23 cellular contexts compared by ENCODE assay signal in the genomic region with DNA sequence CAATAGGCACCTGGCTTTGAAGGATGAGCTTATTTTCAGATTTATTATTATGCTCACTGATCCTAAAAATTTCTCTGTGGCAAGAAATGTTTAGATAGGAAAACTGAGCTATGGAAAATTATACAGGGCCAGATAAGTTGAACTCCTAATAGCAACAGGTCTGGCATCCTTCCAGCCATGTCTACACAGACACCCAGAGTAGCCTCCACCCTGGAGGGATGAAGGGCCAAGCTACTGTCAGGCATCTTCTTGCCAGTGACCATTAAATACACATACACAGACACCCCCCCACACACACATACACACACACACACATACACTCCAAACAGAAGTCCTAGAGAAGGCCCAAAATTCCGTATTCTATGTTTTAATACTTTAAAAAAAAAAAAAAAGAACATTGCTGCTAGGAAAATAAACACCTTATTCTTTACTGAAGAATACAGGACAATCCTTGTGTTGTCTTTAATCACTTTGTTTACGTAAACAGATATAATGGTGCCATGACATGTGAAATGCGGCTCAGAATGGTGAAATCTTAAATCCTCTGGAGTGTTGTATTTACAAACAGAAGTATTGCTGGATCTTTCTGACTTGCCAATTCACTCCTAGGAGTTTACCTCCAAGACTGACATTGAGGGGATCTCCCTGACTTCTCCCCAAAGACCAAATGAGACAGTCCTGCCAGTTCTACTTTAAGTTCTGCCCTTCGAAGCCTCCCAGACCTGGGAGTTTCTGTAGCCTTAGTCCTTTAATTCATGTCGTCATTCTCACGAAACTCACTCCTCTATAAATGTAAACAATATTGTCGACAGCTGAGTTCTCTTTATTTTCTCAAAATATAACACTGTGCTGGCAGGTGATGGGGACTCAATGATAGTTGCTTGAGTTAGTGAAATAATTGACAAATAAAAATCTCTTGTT.
DNase-seq lines count a peak whose midpoint lies in the region; ATAC-seq and TF ChIP-seq lines count a peak whose summit lies in the region.
"Had no signal": no experiment of that assay in that cellular context is flagged by ENCODE, and none has a peak within 500 bp of the region (broad histone marks: within the 10 kb centered on the region; RNA-seq: fewer than 3 reads in every experiment).

No MANE protein-coding gene starts in this region.

- no peaks in the 10 kb centered on the region for H3K9me3 Mint-ChIP-seq in HFFc6
- H3K9me3 Mint-ChIP-seq: activated CD4-positive, alpha-beta memory T cell treated with anti-CD3 and anti-CD28 coated beads, Interleukin-2, amount 10 ng/mL, durations not matched to agents 7 days and 5 days; activated naive CD4-positive, alpha-beta T cell treated with anti-CD3 and anti-CD28 coated beads, Interleukin-2, amount 50 U/mL, for 24 hours; activated T-cell treated with anti-CD3 and anti-CD28 coated beads, Interleukin-2, amount 50 U/mL, for 4 hours; naive B cell; stimulated activated naive CD8-positive, alpha-beta T cell treated with anti-CD3 and anti-CD28 coated beads, Interleukin-15, amount 100 ng/mL, for 72 hours had no signal

- intact Hi-C loops in lower lobe of right lung (cut with DNase I), result no loop called here
- intact Hi-C loops in stomach (cut with DNase I; ENCODE audit: low total_unique reads), result no loop called here

- H3K4me3 Mint-ChIP-seq in HFFc6, result no peak overlapping the region
- H3K4me3 Mint-ChIP-seq: activated CD4-positive, alpha-beta memory T cell treated with anti-CD3 and anti-CD28 coated beads, Interleukin-2, amount 10 ng/mL, durations not matched to agents 7 days and 5 days; activated naive CD4-positive, alpha-beta T cell treated with anti-CD3 and anti-CD28 coated beads, Interleukin-2, amount 50 U/mL, for 24 hours; activated T-cell treated with anti-CD3 and anti-CD28 coated beads, Interleukin-2, amount 50 U/mL, for 4 hours; stimulated activated naive CD8-positive, alpha-beta T cell treated with anti-CD3 and anti-CD28 coated beads, Interleukin-15, amount 100 ng/mL, for 72 hours had no signal

- TF ChIP-seq EP300 in stomach (IDR thresholded peaks at IDR 0.05), result no peak

- no peak for DNase-seq in HFFc6
- peak; percentile 65 for DNase-seq in amniotic epithelial cell (ENCODE audit: low read depth)
- DNase-seq in lower lobe of right lung, result no peak
- DNase-seq in stomach, result no peak
- no peak for DNase-seq in activated CD4-positive, CD25-positive, alpha-beta regulatory T cell treated with anti-CD3 and anti-CD28 coated beads, Interleukin-2, amount 50 U/mL, for 72 hours
- no peak for DNase-seq in NCI-H748 treated with DMSO at 0.1 percent for 48 hours (lab: John Stamatoyannopoulos, UW)
- DNase-seq in NCI-H345 (lab: John Stamatoyannopoulos, UW), result no peak
- DNase-seq: activated CD4-positive, alpha-beta memory T cell treated with anti-CD3 and anti-CD28 coated beads, Interleukin-2, amount 10 ng/mL, durations not matched to agents 7 days and 5 days; activated T-cell treated with anti-CD3 and anti-CD28 coated beads, Interleukin-2, amount 50 U/mL, for 4 hours; Calu3; effector memory CD4-positive, alpha-beta T cell; foreskin keratinocyte; naive B cell; NCI-H187; NCI-H510A; PC-3; posterior cingulate gyrus; stimulated activated CD4-positive, alpha-beta T cell treated with anti-CD3 and anti-CD28 coated beads, Interleukin-15, amount 100 ng/mL, for 24 hours; stimulated activated naive CD8-positive, alpha-beta T cell treated with anti-CD3 and anti-CD28 coated beads, Interleukin-15, amount 100 ng/mL, for 72 hours had no signal

- ATAC-seq in lower lobe of right lung (no peak), GM21390 (IDR thresholded peaks at IDR 0.05; ENCODE audit: unreplicated experiment) (no peak)
- ATAC-seq: activated T-cell treated with anti-CD3 and anti-CD28 coated beads, Interleukin-2, amount 50 U/mL, for 4 hours; foreskin keratinocyte; GM12878; left lobe of liver; PC-3; stimulated activated naive CD8-positive, alpha-beta T cell treated with anti-CD3 and anti-CD28 coated beads, Interleukin-15, amount 100 ng/mL, for 72 hours had no signal

- TF ChIP-seq CTCF in HFFc6 (IDR thresholded peaks at IDR 0.05) (no peak), lower lobe of right lung (IDR thresholded peaks at IDR 0.05) (no peak), stomach (IDR thresholded peaks at IDR 0.05) (no peak)

- H3K36me3 Mint-ChIP-seq in HFFc6 (ENCODE audit: low read depth), result peaks cover 31% of the 10 kb centered on the region
- H3K36me3 Mint-ChIP-seq: activated naive CD4-positive, alpha-beta T cell treated with anti-CD3 and anti-CD28 coated beads, Interleukin-2, amount 50 U/mL, for 24 hours; naive B cell had no signal

- peaks cover 60% of the 10 kb centered on the region for H3K4me1 Mint-ChIP-seq in HFFc6 (ENCODE audit: low read depth)
- H3K4me1 Mint-ChIP-seq: activated CD4-positive, alpha-beta memory T cell treated with anti-CD3 and anti-CD28 coated beads, Interleukin-2, amount 10 ng/mL, durations not matched to agents 7 days and 5 days had no signal

- H3K36me3 ChIP-seq in lower lobe of right lung (no peaks in the 10 kb centered on the region), stomach (no peaks in the 10 kb centered on the region)

- H3K27me3 ChIP-seq in lower lobe of right lung (ENCODE audit: low read depth) (no peaks in the 10 kb centered on the region), stomach (no peaks in the 10 kb centered on the region)
- H3K27me3 ChIP-seq: foreskin keratinocyte had no signal

- H3K27ac Mint-ChIP-seq in HFFc6, result 0 out of 2 replicates have a peak overlapping the region, but pooled peaks have one; percentile 98
- H3K27ac Mint-ChIP-seq: activated CD4-positive, alpha-beta memory T cell treated with anti-CD3 and anti-CD28 coated beads, Interleukin-2, amount 10 ng/mL, durations not matched to agents 7 days and 5 days; activated naive CD4-positive, alpha-beta T cell treated with anti-CD3 and anti-CD28 coated beads, Interleukin-2, amount 50 U/mL, for 24 hours; stimulated activated naive CD8-positive, alpha-beta T cell treated with anti-CD3 and anti-CD28 coated beads, Interleukin-15, amount 100 ng/mL, for 72 hours had no signal

- WGBS in stomach, 5 donors, result 71 to 78% (median 74%) methylated on average over 7 of the region's 7 CpGs

- H3K27ac ChIP-seq in lower lobe of right lung (peak overlapping the region; percentile 92), stomach (peak overlapping the region in 3 of 5 donors; percentile 78 to 86 (median 83))
- H3K27ac ChIP-seq: foreskin keratinocyte had no signal

- no peak overlapping the region for H3K4me3 ChIP-seq in lower lobe of right lung
- H3K4me3 ChIP-seq in stomach, result no peak overlapping the region
- H3K4me3 ChIP-seq: GM12878 had no signal

- no peak for TF ChIP-seq POLR2A in stomach (IDR thresholded peaks at IDR 0.05)

- no peaks in the 10 kb centered on the region for H3K9me3 ChIP-seq in lower lobe of right lung
- H3K9me3 ChIP-seq in stomach, result no peaks in the 10 kb centered on the region

- peaks cover 6% of the 10 kb centered on the region for H3K27me3 Mint-ChIP-seq in HFFc6 (ENCODE audit: insufficient read depth)

- H3K4me1 ChIP-seq in lower lobe of right lung (peaks cover 31% of the 10 kb centered on the region), stomach (peaks cover 0 to 32% (median 11%) of the 10 kb centered on the region in 4 donors)
